15 cellular contexts compared by ENCODE assay signal in the genomic region with DNA sequence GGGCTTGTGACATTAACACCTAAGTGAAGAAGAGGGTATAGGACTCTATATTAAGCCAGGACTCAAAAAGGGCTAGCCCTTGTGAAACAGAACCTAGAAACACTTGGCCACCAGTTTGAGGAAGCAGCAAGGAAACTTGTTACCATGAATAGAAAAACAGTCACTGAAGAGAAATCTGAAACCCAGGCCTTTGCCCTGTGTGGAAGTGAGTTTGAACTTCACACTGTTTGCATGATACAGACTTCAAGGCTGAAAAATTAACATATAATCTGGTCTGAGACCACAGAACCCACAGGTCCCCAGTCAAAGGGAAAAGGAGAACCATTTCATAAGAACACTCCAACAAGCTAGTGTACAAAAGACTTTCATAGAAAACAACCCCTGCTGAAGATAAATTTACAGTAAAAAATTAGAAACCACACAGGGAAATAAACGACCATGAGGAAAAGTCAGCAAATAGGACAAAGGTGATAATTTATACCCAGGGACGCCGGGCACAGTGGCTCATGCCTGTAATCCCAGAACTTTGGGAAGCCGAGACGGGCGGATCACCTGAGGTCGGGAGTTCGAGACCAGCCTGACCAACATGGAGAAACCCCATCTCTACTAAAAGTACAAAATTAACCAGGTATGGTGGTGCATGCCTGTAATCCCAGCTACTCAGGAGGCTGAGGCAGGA.
DNase-seq lines count a peak whose midpoint lies in the region; ATAC-seq and FAIRE-seq lines count a peak whose summit lies in the region.
"Had no signal": no experiment of that assay in that cellular context is flagged by ENCODE, and none has a peak within 500 bp of the region (broad histone marks: within the 10 kb centered on the region; RNA-seq: fewer than 3 reads in every experiment).

No MANE protein-coding gene starts in this region.

- H4K20me1 ChIP-seq in GM23248 (ENCODE audit: insufficient read depth) = no peaks in the 10 kb centered on the region

- no peak overlapping the region for H3K27ac ChIP-seq in GM23248
- H3K27ac ChIP-seq: body of pancreas, parathyroid adenoma, WERI-Rb-1 had no signal

- H3K36me3 ChIP-seq in GM23248 (ENCODE audit: low read depth) = no peaks in the 10 kb centered on the region
- H3K36me3 ChIP-seq: WERI-Rb-1 had no signal

- peak; percentile 31 for FAIRE-seq in GM18507 (lab: Jason Lieb, UNC)
- FAIRE-seq: endothelial cell of umbilical vein, H1 had no signal

- no peaks in the 10 kb centered on the region for H3K9me3 ChIP-seq in GM23248 (ENCODE audit: low read depth)
- H3K9me3 ChIP-seq: body of pancreas had no signal

- no peak overlapping the region for H2AFZ ChIP-seq in GM23248
- H2AFZ ChIP-seq: parathyroid adenoma had no signal

- no peaks in the 10 kb centered on the region for H3K4me1 ChIP-seq in GM23248 (ENCODE audit: insufficient read depth)
- H3K4me1 ChIP-seq: body of pancreas, parathyroid adenoma had no signal

- peak; percentile 12 for DNase-seq in GM18507 (ENCODE audit: extremely low spot score, insufficient read length, low read depth)
- peak; percentile 31 for DNase-seq in SKM-1 (lab: John Stamatoyannopoulos, UW; ENCODE audit: unreplicated experiment)
- no peak for DNase-seq in KG1 (lab: John Stamatoyannopoulos, UW)
- no peak for DNase-seq in hippocampal formation (lab: John Stamatoyannopoulos, UW)
- no peak for DNase-seq in T-helper 1 cell
- no peak for DNase-seq in GM23248
- DNase-seq: activated T-cell treated with anti-CD3 and anti-CD28 coated beads, Interleukin-2, amount 50 U/mL, for 4 hours; body of pancreas; NCI-H187 treated with DMSO at 0.1 percent for 48 hours; WERI-Rb-1 had no signal

- H3K79me2 ChIP-seq in GM23248 (ENCODE audit: insufficient read depth) = no peaks in the 10 kb centered on the region
- H3K79me2 ChIP-seq: parathyroid adenoma had no signal

- 79 to 82% methylated on average over 8 of the region's 8 CpGs for WGBS in GM23248 (ENCODE audit: low coverage in 1 of 2, low lambda C conversion rate in 2 of 2, missing lambda C conversion rate in 2 of 2), 2 experiments

- H3K4me2 ChIP-seq in GM23248 (ENCODE audit: unreplicated experiment) = no peak overlapping the region

- H3K27me3 ChIP-seq in GM23248 (replicated peaks; ENCODE audit: insufficient read depth) = no peaks in the 10 kb centered on the region
- H3K27me3 ChIP-seq: body of pancreas had no signal

- ATAC-seq in GM21528 (IDR thresholded peaks at IDR 0.05; ENCODE audit: low FRiP score, unreplicated experiment) (peak; percentile 89), HG03378 (IDR thresholded peaks at IDR 0.05; ENCODE audit: unreplicated experiment) (peak; percentile 94)
- ATAC-seq: activated T-cell treated with anti-CD3 and anti-CD28 coated beads, Interleukin-2, amount 50 U/mL, for 4 hours; body of pancreas had no signal

- no peaks in the 10 kb centered on the region for H3F3A ChIP-seq in GM23248 (ENCODE audit: insufficient read depth)

- H3K9me2 ChIP-seq in GM23248 (ENCODE audit: insufficient read depth) = no peaks in the 10 kb centered on the region

- no peak overlapping the region for H3K4me3 ChIP-seq in GM23248
- H3K4me3 ChIP-seq: body of pancreas had no signal

- H3K9ac ChIP-seq in GM23248 = no peak overlapping the region
- H3K9ac ChIP-seq: parathyroid adenoma had no signal

- in situ Hi-C loops in GM23248 (cut with MboI) = no loop called here

Comparison
In these comparisons a context has a peak if more than half of its experiments do, and no peak if none do; other contexts are left out.
1. DNase-seq: peak in GM18507 (single experiment) and SKM-1 (single experiment); none in KG1 (single experiment), hippocampal formation (0 of 2), T-helper 1 cell (0 of 5) and GM23248 (single experiment).